ENCODE assay signal across 24 cellular contexts in genomic region chr1:98003442-98003841, GRCh38.
A peak's percentile ranks its signal among the peaks of the same experiment; 100 is the strongest.
DNase-seq lines count a peak whose midpoint lies in the region; ATAC-seq and TF ChIP-seq lines count a peak whose summit lies in the region.
"Had no signal": no experiment of that assay in that cellular context is flagged by ENCODE, and none has a peak within 500 bp of the region (broad histone marks: within the 10 kb centered on the region; RNA-seq: fewer than 3 reads in every experiment).

No MANE protein-coding gene starts in this region.

- no peak for TF ChIP-seq CTCF in SK-N-SH (IDR thresholded peaks at IDR 0.05)
- no peak for TF ChIP-seq CTCF in hepatocyte (IDR thresholded peaks at IDR 0.05; ENCODE audit: poor library complexity)
- no peak for TF ChIP-seq CTCF in uterus (IDR thresholded peaks at IDR 0.05)

- no peaks in the 10 kb centered on the region for H3K4me1 Mint-ChIP-seq in activated naive CD8-positive, alpha-beta T cell treated with anti-CD3 and anti-CD28 coated beads, Interleukin-2, amount 50 U/mL, for 24 hours
- H3K4me1 Mint-ChIP-seq: B cell, CD14-positive monocyte had no signal

- ATAC-seq in SK-N-SH treated with all-trans-retinoic acid at 6 μM for 48 hours, result no peak
- ATAC-seq in HG03354 (IDR thresholded peaks at IDR 0.05; ENCODE audit: poor library complexity, severe bottlenecking, unreplicated experiment), result peak; percentile 53
- ATAC-seq in activated naive CD8-positive, alpha-beta T cell treated with anti-CD3 and anti-CD28 coated beads, Interleukin-2, amount 50 U/mL, for 24 hours, result no peak
- ATAC-seq: HCT116, Panc1 had no signal

- H3K9ac ChIP-seq in SK-N-SH, result no peak overlapping the region

- H3K36me3 Mint-ChIP-seq in activated naive CD8-positive, alpha-beta T cell treated with anti-CD3 and anti-CD28 coated beads, Interleukin-2, amount 50 U/mL, for 24 hours (ENCODE audit: low read depth), result no peaks in the 10 kb centered on the region
- H3K36me3 Mint-ChIP-seq: CD14-positive monocyte had no signal

- no peak for TF ChIP-seq POLR2A in uterus (IDR thresholded peaks at IDR 0.05)

- H3K27ac ChIP-seq in SK-N-SH (ENCODE audit: low read depth in 2 of 2, low read length in 1 of 2), result peak overlapping the region in 1 of 2 experiments; percentile 76; a peak in 1 of 4 replicates
- H3K27ac ChIP-seq in hepatocyte, result no peak overlapping the region
- no peak overlapping the region for H3K27ac ChIP-seq in uterus
- H3K27ac ChIP-seq: 22Rv1, SJCRH30 had no signal

- no peak for TF ChIP-seq RAD21 in SK-N-SH (IDR thresholded peaks at IDR 0.05; ENCODE audit: low read length)

- DNase-seq in SK-N-SH (no peak), hepatocyte (ENCODE audit: low spot score) (peak; percentile 5), uterus (no peak), HK-2 (ENCODE audit: unreplicated experiment) (no peak), NCI-H69 (lab: John Stamatoyannopoulos, UW) (no peak)
- no peak for DNase-seq in activated naive CD8-positive, alpha-beta T cell treated with anti-CD3 and anti-CD28 coated beads, Interleukin-2, amount 50 U/mL, for 24 hours
- DNase-seq: DMS53; GF-D8; KG1; NCI-H1092; NCI-H1436 treated with DMSO at 0.1 percent for 48 hours; NCI-H1930; NCI-H2227 treated with DMSO at 0.1 percent for 48 hours; NCI-H510A treated with DMSO at 0.1 percent for 48 hours; NCI-H774; NK-92 treated with Interleukin-12 subunit alpha and Interleukin-12 subunit beta, amount 100 ng/mL, for 24 hours; SJCRH30 had no signal

- 63% methylated on average over 1 of the region's 1 CpG for WGBS in SK-N-SH (ENCODE audit: low lambda C conversion rate)
- WGBS in hepatocyte (ENCODE audit: low lambda C conversion rate, missing lambda C conversion rate), result 37% methylated on average over 1 of the region's 1 CpG

- POLR2A ChIA-PET in SK-N-SH (lab: Yijun Ruan, JAX), result no interaction called here

- H3K79me2 ChIP-seq in SK-N-SH (ENCODE audit: insufficient read depth), result peaks cover 64% of the 10 kb centered on the region
- H3K79me2 ChIP-seq in hepatocyte, result no peaks in the 10 kb centered on the region

- H3K9me2 ChIP-seq in SK-N-SH (no peaks in the 10 kb centered on the region), hepatocyte (replicated peaks; ENCODE audit: insufficient read depth) (no peaks in the 10 kb centered on the region)

- no peaks in the 10 kb centered on the region for H3K9me3 ChIP-seq in SK-N-SH
- H3K9me3 ChIP-seq in hepatocyte (ENCODE audit: low read depth), result no peaks in the 10 kb centered on the region
- no peaks in the 10 kb centered on the region for H3K9me3 ChIP-seq in uterus
- H3K9me3 ChIP-seq: SJCRH30 had no signal

- no peaks in the 10 kb centered on the region for H4K20me1 ChIP-seq in SK-N-SH (ENCODE audit: insufficient read depth)
- no peaks in the 10 kb centered on the region for H4K20me1 ChIP-seq in hepatocyte (ENCODE audit: insufficient read depth, poor library complexity, severe bottlenecking)

- H3F3A ChIP-seq in SK-N-SH (replicated peaks; ENCODE audit: insufficient read depth), result peaks cover 55% of the 10 kb centered on the region

- no peaks in the 10 kb centered on the region for H3K27me3 Mint-ChIP-seq in activated naive CD8-positive, alpha-beta T cell treated with anti-CD3 and anti-CD28 coated beads, Interleukin-2, amount 50 U/mL, for 24 hours
- H3K27me3 Mint-ChIP-seq: B cell had no signal

- H3K4me2 ChIP-seq in SK-N-SH, result peak overlapping the region; percentile 17; the same call in 1 of the 2 replicates
- peak overlapping the region; percentile 19 for H3K4me2 ChIP-seq in hepatocyte

- H3K4me3 ChIP-seq in SK-N-SH (ENCODE audit: low read depth in 2 of 2, low read length in 1 of 2), result no peak overlapping the region
- no peak overlapping the region for H3K4me3 ChIP-seq in hepatocyte
- H3K4me3 ChIP-seq in uterus, result no peak overlapping the region
- H3K4me3 ChIP-seq: SJCRH30 had no signal

- H3K27me3 ChIP-seq in SK-N-SH (ENCODE audit: insufficient read depth) (no peaks in the 10 kb centered on the region), hepatocyte (no peaks in the 10 kb centered on the region), uterus (no peaks in the 10 kb centered on the region)
- H3K27me3 ChIP-seq: SJCRH30 had no signal

- TF ChIP-seq EP300 in SK-N-SH (IDR thresholded peaks at IDR 0.05; ENCODE audit: borderline replicate concordance in 1 of 2, low read depth in 1 of 2, low read length in 1 of 2), result no peak

- H3K36me3 ChIP-seq in SK-N-SH (replicated peaks in 1 of 2; ENCODE audit: control insufficient read depth in 1 of 2, insufficient read depth in 2 of 2, low read length in 1 of 2) (peaks cover 0 to 4% of the 10 kb centered on the region in 2 experiments), hepatocyte (replicated peaks; ENCODE audit: insufficient read depth, low read depth) (no peaks in the 10 kb centered on the region), uterus (no peaks in the 10 kb centered on the region)
- H3K36me3 ChIP-seq: SJCRH30 had no signal

- no peaks in the 10 kb centered on the region for H3K9me3 Mint-ChIP-seq in activated naive CD8-positive, alpha-beta T cell treated with anti-CD3 and anti-CD28 coated beads, Interleukin-2, amount 50 U/mL, for 24 hours
- H3K9me3 Mint-ChIP-seq: CD14-positive monocyte had no signal

- H2AFZ ChIP-seq in SK-N-SH (ENCODE audit: low read depth) (no peak overlapping the region), hepatocyte (no peak overlapping the region)

- intact Hi-C loops in uterus (cut with DNase I; ENCODE audit: low total_unique reads), result no loop called here

- no peak overlapping the region for H3K4me3 Mint-ChIP-seq in activated naive CD8-positive, alpha-beta T cell treated with anti-CD3 and anti-CD28 coated beads, Interleukin-2, amount 50 U/mL, for 24 hours
- H3K4me3 Mint-ChIP-seq: B cell, CD14-positive monocyte had no signal

- H3K4me1 ChIP-seq in SK-N-SH (ENCODE audit: control insufficient read depth in 1 of 2, insufficient read depth in 2 of 2, low read depth in 1 of 2, low read length in 1 of 2) (peaks cover 0 to 63% of the 10 kb centered on the region in 2 experiments; a peak in 2 of 4 replicates), hepatocyte (ENCODE audit: insufficient read depth) (no peaks in the 10 kb centered on the region), uterus (no peaks in the 10 kb centered on the region)
- H3K4me1 ChIP-seq: SJCRH30 had no signal

- H3K27ac Mint-ChIP-seq in activated naive CD8-positive, alpha-beta T cell treated with anti-CD3 and anti-CD28 coated beads, Interleukin-2, amount 50 U/mL, for 24 hours, result no peak overlapping the region
- H3K27ac Mint-ChIP-seq: B cell, CD14-positive monocyte had no signal

- CTCF ChIA-PET in SK-N-SH (lab: Yijun Ruan, JAX), result no interaction called here

TF ChIP-seq in SK-N-SH, 30 proteins besides CTCF, POLR2A, EP300 and RAD21 (continues in another document):
- TF ChIP-seq, protein P1, sequence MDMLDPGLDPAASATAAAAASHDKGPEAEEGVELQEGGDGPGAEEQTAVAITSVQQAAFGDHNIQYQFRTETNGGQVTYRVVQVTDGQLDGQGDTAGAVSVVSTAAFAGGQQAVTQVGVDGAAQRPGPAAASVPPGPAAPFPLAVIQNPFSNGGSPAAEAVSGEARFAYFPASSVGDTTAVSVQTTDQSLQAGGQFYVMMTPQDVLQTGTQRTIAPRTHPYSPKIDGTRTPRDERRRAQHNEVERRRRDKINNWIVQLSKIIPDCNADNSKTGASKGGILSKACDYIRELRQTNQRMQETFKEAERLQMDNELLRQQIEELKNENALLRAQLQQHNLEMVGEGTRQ (IDR thresholded peaks at IDR 0.05; ENCODE audit: borderline replicate concordance, low read depth, low read length), result no peak
- TF ChIP-seq EZH2phosphoT487 (IDR thresholded peaks at IDR 0.05; ENCODE audit: borderline replicate concordance, low read depth) (no peak), RXRA (IDR thresholded peaks at IDR 0.05; ENCODE audit: borderline replicate concordance, low read depth) (no peak), TAF1 (IDR thresholded peaks at IDR 0.05; ENCODE audit: borderline replicate concordance, low read depth, low read length) (no peak), YY1 (IDR thresholded peaks at IDR 0.05; ENCODE audit: low read depth) (no peak), GABPA (IDR thresholded peaks at IDR 0.05; ENCODE audit: low read depth) (no peak)

TF ChIP-seq in SK-N-SH treated with all-trans-retinoic acid at 6 μM for 48 hours, 23 proteins besides CTCF, POLR2A, EP300 and RAD21:
- TF ChIP-seq RARB (CRISPR knock-in tag; IDR thresholded peaks at IDR 0.05) (no peak), TCF4 (CRISPR knock-in tag; IDR thresholded peaks at IDR 0.05; ENCODE audit: borderline replicate concordance) (no peak), ZNF70 (CRISPR knock-in tag; IDR thresholded peaks at IDR 0.05) (no peak), ARNTL (CRISPR knock-in tag; IDR thresholded peaks at IDR 0.05; ENCODE audit: borderline replicate concordance, low read depth) (no peak), POU6F1 (CRISPR knock-in tag; IDR thresholded peaks at IDR 0.05; ENCODE audit: borderline replicate concordance, low read depth) (no peak)
